ENCODE assay signal across 27 cellular contexts in genomic region chr11:73654482-73655021, GRCh38.
"Had no signal": no experiment of that assay in that cellular context is flagged by ENCODE, and none has a peak within 500 bp of the region (broad histone marks: within the 10 kb centered on the region; RNA-seq: fewer than 3 reads in every experiment).

No MANE protein-coding gene starts in this region.

- H3K9me3 ChIP-seq: ascending aorta, breast epithelium, psoas muscle, stomach, suprapubic skin, tibial nerve, vagina had no signal

- H3K4me3 ChIP-seq: ascending aorta, breast epithelium, psoas muscle, smooth muscle cell, stomach, suprapubic skin, tibial nerve, vagina had no signal

- H2AFZ ChIP-seq: parathyroid adenoma had no signal

- H3K36me3 ChIP-seq: ascending aorta, breast epithelium, suprapubic skin, vagina had no signal

- FAIRE-seq: colon, frontal cortex, islet of Langerhans had no signal

- ATAC-seq: activated CD4-positive, alpha-beta T cell treated with anti-CD3 and anti-CD28 coated beads for 36 hours; activated CD8-positive, alpha-beta memory T cell treated with anti-CD3 and anti-CD28 coated beads, Interleukin-2, amount 10 ng/mL, durations not matched to agents 7 days and 5 days; activated CD8-positive, alpha-beta T cell treated with anti-CD3 and anti-CD28 coated beads, Interleukin-2, amount 10 ng/mL, durations not matched to agents 7 days and 5 days; activated T-cell treated with anti-CD3 and anti-CD28 coated beads, Interleukin-2, amount 50 U/mL, for 72 hours; naive thymus-derived CD4-positive, alpha-beta T cell; stimulated activated naive B cell treated with anti-CD40 and anti-IgM and Interleukin-4, amounts not matched to agents 10 μg/mL and 1 μg/mL and 100 μg/mL, for 72 hours had no signal

- H3K9ac ChIP-seq: parathyroid adenoma had no signal

- DNase-seq: activated CD4-positive, alpha-beta T cell treated with anti-CD3 and anti-CD28 coated beads for 36 hours; activated CD4-positive, CD25-positive, alpha-beta regulatory T cell; activated CD8-positive, alpha-beta memory T cell treated with anti-CD3 and anti-CD28 coated beads, Interleukin-2, amount 10 ng/mL, durations not matched to agents 7 days and 5 days; activated CD8-positive, alpha-beta T cell treated with anti-CD3 and anti-CD28 coated beads, Interleukin-2, amount 10 ng/mL, durations not matched to agents 7 days and 5 days; activated effector memory CD4-positive, alpha-beta T cell treated with Interleukin-2 at 50 U/mL for 16 hours; activated naive CD4-positive, alpha-beta T cell treated with Interleukin-2 at 50 U/mL for 16 hours; activated T-cell treated with anti-CD3 and anti-CD28 coated beads, Interleukin-2, amount 50 U/mL, for 72 hours; dermis blood vessel endothelial cell; effector memory CD4-positive, alpha-beta T cell; left ventricle myocardium superior; midbrain; naive thymus-derived CD4-positive, alpha-beta T cell; occipital lobe; psoas muscle; stimulated activated CD4-positive, alpha-beta T cell treated with anti-CD3 and anti-CD28 coated beads, Interleukin-2, amount 100 ng/mL, for 24 hours; stimulated activated naive B cell treated with anti-CD40 and anti-IgM and Interleukin-4, amounts not matched to agents 10 μg/mL and 1 μg/mL and 100 μg/mL, for 72 hours; stomach had no signal

- H3K4me2 ChIP-seq: smooth muscle cell had no signal

- H3K27me3 ChIP-seq: ascending aorta, breast epithelium, stomach, suprapubic skin, tibial nerve, vagina had no signal

- H3K79me2 ChIP-seq: parathyroid adenoma had no signal

- H3K27ac ChIP-seq: ascending aorta, breast epithelium, parathyroid adenoma, psoas muscle, stomach, suprapubic skin, vagina had no signal

- H3K4me1 ChIP-seq: ascending aorta, breast epithelium, parathyroid adenoma, psoas muscle, suprapubic skin, vagina had no signal
